ENCODE assay signal across 25 cellular contexts in the genomic region with DNA sequence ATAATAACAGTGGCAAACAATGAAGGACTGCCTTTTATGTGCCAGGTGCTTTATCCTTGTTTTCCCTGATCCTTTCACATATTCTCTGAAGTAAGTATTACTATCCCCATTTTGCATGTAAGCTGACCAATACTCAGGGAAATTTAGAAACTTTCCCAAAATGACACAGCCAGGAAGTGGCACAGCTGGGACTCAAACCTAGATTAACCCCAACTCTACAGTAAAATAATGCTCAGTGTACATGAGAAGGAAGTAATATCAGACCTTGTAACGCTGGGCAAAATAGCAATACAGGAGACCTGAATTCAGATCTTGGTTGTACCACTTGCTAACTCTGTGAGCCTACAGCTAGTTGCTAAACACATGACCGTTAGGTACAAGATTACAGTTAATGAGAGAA.
"Had no signal": no experiment of that assay in that cellular context is flagged by ENCODE, and none has a peak within 500 bp of the region (broad histone marks: within the 10 kb centered on the region; RNA-seq: fewer than 3 reads in every experiment).

No MANE protein-coding gene starts in this region.

- ATAC-seq: activated CD8-positive, alpha-beta memory T cell treated with anti-CD3 and anti-CD28 coated beads, Interleukin-2, amount 10 ng/mL, durations not matched to agents 7 days and 5 days; activated CD8-positive, alpha-beta T cell treated with anti-CD3 and anti-CD28 coated beads for 36 hours; activated naive CD8-positive, alpha-beta T cell treated with anti-CD3 and anti-CD28 coated beads, Interleukin-2, amount 50 U/mL, for 24 hours; gastrocnemius medialis; left ventricle myocardium superior; naive thymus-derived CD8-positive, alpha-beta T cell; stimulated activated naive B cell treated with anti-CD40 and anti-IgM and Interleukin-4, amounts not matched to agents 10 μg/mL and 1 μg/mL and 100 μg/mL, for 72 hours had no signal

- DNase-seq: activated CD4-positive, alpha-beta T cell treated with anti-CD3 and anti-CD28 coated beads, Interleukin-2, amount 10 ng/mL, durations not matched to agents 7 days and 5 days; activated CD4-positive, CD25-positive, alpha-beta regulatory T cell treated with anti-CD3 and anti-CD28 coated beads, Interleukin-2, amount 50 U/mL, for 72 hours; activated CD8-positive, alpha-beta memory T cell treated with anti-CD3 and anti-CD28 coated beads, Interleukin-2, amount 10 ng/mL, durations not matched to agents 7 days and 5 days; activated CD8-positive, alpha-beta T cell treated with anti-CD3 and anti-CD28 coated beads for 36 hours; activated effector memory CD4-positive, alpha-beta T cell treated with anti-CD3 and anti-CD28 coated beads, Interleukin-2, amount 50 U/mL, for 16 hours; activated naive CD4-positive, alpha-beta T cell treated with anti-CD3 and anti-CD28 coated beads, Interleukin-2, amount 10 ng/mL, durations not matched to agents 7 days and 5 days; activated naive CD8-positive, alpha-beta T cell treated with anti-CD3 and anti-CD28 coated beads, Interleukin-2, amount 50 U/mL, for 24 hours; activated T-cell treated with anti-CD3 and anti-CD28 coated beads for 4 hours; cortex of kidney; endodermal cell; esophagus squamous epithelium; gastrocnemius medialis; head of caudate nucleus; hypothalamus; left ventricle myocardium superior; mammary epithelial cell; naive thymus-derived CD8-positive, alpha-beta T cell; posterior cingulate gyrus; sigmoid colon; stimulated activated CD4-positive, alpha-beta T cell treated with anti-CD3 and anti-CD28 coated beads, Interleukin-15, amount 100 ng/mL, for 24 hours; stimulated activated CD4-positive, alpha-beta T cell treated with anti-CD3 and anti-CD28 coated beads, Interleukin-2, amount 100 ng/mL, for 48 hours; stimulated activated CD8-positive, alpha-beta memory T cell treated with anti-CD3 and anti-CD28 coated beads, Interleukin-4, amount 100 ng/mL, for 48 hours; stimulated activated naive B cell treated with anti-CD40 and anti-IgM and Interleukin-4, amounts not matched to agents 10 μg/mL and 1 μg/mL and 100 μg/mL, for 72 hours; upper lobe of left lung; WERI-Rb-1 had no signal
